In genomic region chr15:36335659-36336058, GRCh38 we compare ENCODE assay signal across 2 cellular contexts.
TF ChIP-seq lines count a peak whose summit lies in the region.

No MANE protein-coding gene starts in this region.

TF ChIP-seq in IMR-90, 13 proteins besides CTCF, POLR2A, EP300 and RAD21 (continued from another document):
- TF ChIP-seq NFE2L2 (IDR thresholded peaks at IDR 0.05; ENCODE audit: low read depth, low read length), result no peak
- no peak for TF ChIP-seq RCOR1 (IDR thresholded peaks at IDR 0.05; ENCODE audit: insufficient replicate concordance, low read length)
- TF ChIP-seq MAZ (IDR thresholded peaks at IDR 0.05; ENCODE audit: borderline replicate concordance, low read depth, low read length), result no peak
- TF ChIP-seq, protein P1, sequence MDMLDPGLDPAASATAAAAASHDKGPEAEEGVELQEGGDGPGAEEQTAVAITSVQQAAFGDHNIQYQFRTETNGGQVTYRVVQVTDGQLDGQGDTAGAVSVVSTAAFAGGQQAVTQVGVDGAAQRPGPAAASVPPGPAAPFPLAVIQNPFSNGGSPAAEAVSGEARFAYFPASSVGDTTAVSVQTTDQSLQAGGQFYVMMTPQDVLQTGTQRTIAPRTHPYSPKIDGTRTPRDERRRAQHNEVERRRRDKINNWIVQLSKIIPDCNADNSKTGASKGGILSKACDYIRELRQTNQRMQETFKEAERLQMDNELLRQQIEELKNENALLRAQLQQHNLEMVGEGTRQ (IDR thresholded peaks at IDR 0.05; ENCODE audit: low read depth, low read length), result no peak
- TF ChIP-seq RFX5 (IDR thresholded peaks at IDR 0.05; ENCODE audit: low read depth, low read length), result no peak
- TF ChIP-seq FOS (IDR thresholded peaks at IDR 0.05; ENCODE audit: low read depth, low read length), result no peak
- no peak for TF ChIP-seq MAFK (IDR thresholded peaks at IDR 0.05; ENCODE audit: low read depth, low read length)
- no peak for TF ChIP-seq BHLHE40 (IDR thresholded peaks at IDR 0.05; ENCODE audit: low read depth, low read length)
- TF ChIP-seq ELK1 (IDR thresholded peaks at IDR 0.05; ENCODE audit: borderline replicate concordance, low read depth, low read length), result no peak
- no peak for TF ChIP-seq CEBPB (IDR thresholded peaks at IDR 0.05; ENCODE audit: low read depth, low read length)
- TF ChIP-seq MXI1 (IDR thresholded peaks at IDR 0.05; ENCODE audit: borderline replicate concordance, low read depth, low read length), result no peak
- no peak for TF ChIP-seq CHD1 (IDR thresholded peaks at IDR 0.05; ENCODE audit: low read depth, low read length)

TF ChIP-seq in K562, 482 proteins besides CTCF, POLR2A, EP300 and RAD21 (continued from another document):
- no peak for TF ChIP-seq SP2 (IDR thresholded peaks at IDR 0.05; ENCODE audit: extremely low read depth, low read depth, low read length, poor library complexity, severe bottlenecking)
- no peak for TF ChIP-seq ZNF778 (CRISPR knock-in tag; IDR thresholded peaks at IDR 0.05)
- TF ChIP-seq ZNF764 (CRISPR knock-in tag; IDR thresholded peaks at IDR 0.05; ENCODE audit: low read depth), result no peak
